ENCODE assay signal across 7 cellular contexts in genomic region chr11:126303623-126304456, GRCh38. TPM values are rescaled to one million over a fixed set of nuclear protein-coding genes. Genes with fewer than 3 reads are reported as not detected.
A peak's percentile ranks its signal among the peaks of the same experiment; 100 is the strongest.
DNase-seq lines count a peak whose midpoint lies in the region; ATAC-seq and TF ChIP-seq lines count a peak whose summit lies in the region.

Gene DCPS, plus strand, starts transcription at chr11:126304060. Its CDS starts 21 bp downstream, at chr11:126304081.

- H3K27me3 ChIP-seq in hepatocyte: no peaks in the 10 kb centered on the region

- ATAC-seq in GM18508 (IDR thresholded peaks at IDR 0.05; ENCODE audit: insufficient read depth, unreplicated experiment): peak; percentile 52
- ATAC-seq in HG02973 (IDR thresholded peaks at IDR 0.05; ENCODE audit: unreplicated experiment): peak; percentile 86

- no peaks in the 10 kb centered on the region for H4K20me1 ChIP-seq in hepatocyte (ENCODE audit: insufficient read depth, poor library complexity, severe bottlenecking)

- peak within 1 kb of the TSS; percentile 85 for H3K27ac ChIP-seq in hepatocyte

- peaks cover 6% of the 10 kb centered on the region for H3K4me1 ChIP-seq in hepatocyte (ENCODE audit: insufficient read depth)

- H3K36me3 ChIP-seq in hepatocyte (replicated peaks; ENCODE audit: insufficient read depth, low read depth): no peaks in the 10 kb centered on the region

- peak within 1 kb of the TSS; percentile 76 for H3K4me2 ChIP-seq in hepatocyte

- H2AFZ ChIP-seq in hepatocyte: peak within 1 kb of the TSS; percentile 88

- peaks cover 14% of the 10 kb centered on the region for H3K79me2 ChIP-seq in hepatocyte

- TF ChIP-seq CTCF in hepatocyte (IDR thresholded peaks at IDR 0.05; ENCODE audit: poor library complexity) (no peak), retinal pigment epithelial cell (conservative IDR thresholded peaks at IDR 0.05; ENCODE audit: low read depth, low read length) (no peak)

- DNase-seq in NCI-H2029 (lab: John Stamatoyannopoulos, UW) (peak; percentile 77), T-helper 9 cell (peak; percentile 75), astrocyte of the hippocampus (ENCODE audit: low read depth, low spot score) (peak; percentile 98), hepatocyte (ENCODE audit: low spot score) (peak; percentile 95), retinal pigment epithelial cell (ENCODE audit: low read depth) (peak; percentile 69)

- H3K9me2 ChIP-seq in hepatocyte (replicated peaks; ENCODE audit: insufficient read depth): no peaks in the 10 kb centered on the region

- H3K9me3 ChIP-seq in hepatocyte (ENCODE audit: low read depth): no peaks in the 10 kb centered on the region

- 3% methylated on average over 59 of the region's 61 CpGs for WGBS in hepatocyte (ENCODE audit: low lambda C conversion rate, missing lambda C conversion rate)

- peak within 1 kb of the TSS; percentile 31 for H3K4me3 ChIP-seq in hepatocyte
- H3K4me3 ChIP-seq in retinal pigment epithelial cell (ENCODE audit: low read length): peak within 1 kb of the TSS; percentile 84

RNA-seq across cellular contexts. Expression of gene DCPS, which starts in this region (rescaled TPM):
- 6.5 and 6.9 TPM in 2 replicates for total RNA-seq in hepatocyte
- 16.8 and 25.6 TPM in 2 replicates for polyA plus RNA-seq in hepatocyte

Comparison
In these comparisons a context has a peak if more than half of its experiments do, and no peak if none do; other contexts are left out.
1. Peak in every context shown above with its lines: DNase-seq, ATAC-seq, H3K4me3 ChIP-seq and H3K27ac ChIP-seq.